Comparison of ENCODE assay signal across 9 cellular contexts in genomic region chrX:71095033-71095432, GRCh38. TPM values are rescaled to one million over a fixed set of nuclear protein-coding genes. Genes with fewer than 3 reads are reported as not detected.
DNase-seq lines count a peak whose midpoint lies in the region; ATAC-seq, FAIRE-seq and TF ChIP-seq lines count a peak whose summit lies in the region.
"Had no signal": no experiment of that assay in that cellular context is flagged by ENCODE, and none has a peak within 500 bp of the region (broad histone marks: within the 10 kb centered on the region; RNA-seq: fewer than 3 reads in every experiment).

No MANE protein-coding gene starts in this region.

- intact Hi-C loops in activated T-helper 1 cell treated with anti-CD3 and anti-CD28 coated beads, Interleukin-12 subunit alpha, Interleukin-12 subunit beta, Interleukin-2, Interleukin-4 antibody, amounts not matched to agents 30 ng/mL and 10 ng/mL and 1 ng/mL, durations not matched to agents 14 hours and 24 hours and 36 hours (cut with micrococcal nuclease), result loop anchor here (1.0 to 10.0 kb wide), 5 partner anchors 23 to 640 kb away; partner anchors contain the start of genes MED12, NONO, SNX12 and TAF1

- peak overlapping the region; percentile 63 for H3K4me2 ChIP-seq in keratinocyte (ENCODE audit: control insufficient read depth, extremely low read depth, insufficient read depth, low read depth, low read length)

- H3K4me1 Mint-ChIP-seq in activated CD8-positive, alpha-beta memory T cell treated with anti-CD3 and anti-CD28 coated beads, Interleukin-2, amount 10 ng/mL, durations not matched to agents 7 days and 5 days, result peaks cover 29% of the 10 kb centered on the region
- peaks cover 31% of the 10 kb centered on the region for H3K4me1 Mint-ChIP-seq in activated T-helper 1 cell treated with anti-CD3 and anti-CD28 coated beads, Interleukin-12 subunit alpha, Interleukin-12 subunit beta, Interleukin-2, Interleukin-4 antibody, amounts not matched to agents 30 ng/mL and 10 ng/mL and 1 ng/mL, durations not matched to agents 14 hours and 24 hours and 36 hours (ENCODE audit: low read depth)

- ATAC-seq in activated CD8-positive, alpha-beta memory T cell treated with anti-CD3 and anti-CD28 coated beads, Interleukin-2, amount 10 ng/mL, durations not matched to agents 7 days and 5 days, result no peak
- ATAC-seq in HG03460 (IDR thresholded peaks at IDR 0.05; ENCODE audit: unreplicated experiment), result no peak

- H3K27ac ChIP-seq in keratinocyte (ENCODE audit: control insufficient read depth, insufficient read depth, low read length) (no peak overlapping the region), thymus (ENCODE audit: low read depth) (no peak overlapping the region)

- no peaks in the 10 kb centered on the region for H3K4me1 ChIP-seq in keratinocyte (ENCODE audit: control insufficient read depth, extremely low read depth, insufficient read depth, low read length)
- peaks cover 3% of the 10 kb centered on the region for H3K4me1 ChIP-seq in thymus (ENCODE audit: control insufficient read depth, insufficient read depth, low read length)

- CTCF ChIA-PET in activated CD8-positive, alpha-beta memory T cell treated with anti-CD3 and anti-CD28 coated beads, Interleukin-2, amount 10 ng/mL, durations not matched to agents 7 days and 5 days (lab: Charles Lee), result interaction anchor here (0.6 kb wide), 1 partner anchor 34 kb away, joined by 3 read pairs; no protein-coding TSS in a partner anchor

- peak overlapping the region; percentile 84 for H3K4me3 Mint-ChIP-seq in activated CD8-positive, alpha-beta memory T cell treated with anti-CD3 and anti-CD28 coated beads, Interleukin-2, amount 10 ng/mL, durations not matched to agents 7 days and 5 days
- H3K4me3 Mint-ChIP-seq in activated T-helper 1 cell treated with anti-CD3 and anti-CD28 coated beads, Interleukin-12 subunit alpha, Interleukin-12 subunit beta, Interleukin-2, Interleukin-4 antibody, amounts not matched to agents 30 ng/mL and 10 ng/mL and 1 ng/mL, durations not matched to agents 14 hours and 24 hours and 36 hours, result peak overlapping the region; percentile 93

- dilution Hi-C loops in keratinocyte (cut with MboI; ENCODE audit: extremely low pct_ligation_motif_present, low sequenced_read_pairs), result no loop called here

- H3K36me3 ChIP-seq in keratinocyte (ENCODE audit: control insufficient read depth in 2 of 2, extremely low read depth in 1 of 2, insufficient read depth in 2 of 2, low read length in 2 of 2) (no peaks in the 10 kb centered on the region), thymus (ENCODE audit: control insufficient read depth, insufficient read depth) (no peaks in the 10 kb centered on the region)

- peak overlapping the region; percentile 46 to 70 (median 48) for H3K4me3 ChIP-seq in keratinocyte (ENCODE audit: control insufficient read depth in 2 of 3, extremely low read depth in 1 of 3, insufficient read depth in 2 of 3, low read depth in 1 of 3, low read length in 3 of 3)
- peak overlapping the region; percentile 54 for H3K4me3 ChIP-seq in thymus (ENCODE audit: low read length)

- peak; percentile 41 for FAIRE-seq in keratinocyte (lab: Jason Lieb, UNC)

- H2AFZ ChIP-seq in keratinocyte (ENCODE audit: control insufficient read depth, low read length), result peak overlapping the region; percentile 87

- DNase-seq in activated CD8-positive, alpha-beta memory T cell treated with anti-CD3 and anti-CD28 coated beads, Interleukin-2, amount 10 ng/mL, durations not matched to agents 7 days and 5 days, result no peak
- DNase-seq in activated CD8-positive, alpha-beta memory T cell treated with anti-CD3 and anti-CD28 coated beads for 24 hours, result no peak
- DNase-seq in activated T-helper 1 cell treated with anti-CD3 and anti-CD28 coated beads, Interleukin-12 subunit alpha, Interleukin-12 subunit beta, Interleukin-2, Interleukin-4 antibody, amounts not matched to agents 30 ng/mL and 10 ng/mL and 1 ng/mL, durations not matched to agents 14 hours and 24 hours and 36 hours (ENCODE audit: low spot score), result no peak
- DNase-seq in keratinocyte (ENCODE audit: low read depth, low spot score), result no peak
- no peak for DNase-seq in CD1c-positive myeloid dendritic cell (ENCODE audit: extremely low spot score)
- no peak for DNase-seq in NOMO-1 treated with dmso at 0.1 percent for 144 hours (lab: John Stamatoyannopoulos, UW; ENCODE audit: unreplicated experiment)

- H3K27me3 Mint-ChIP-seq in activated CD8-positive, alpha-beta memory T cell treated with anti-CD3 and anti-CD28 coated beads, Interleukin-2, amount 10 ng/mL, durations not matched to agents 7 days and 5 days, result no peaks in the 10 kb centered on the region
- peaks cover 8% of the 10 kb centered on the region for H3K27me3 Mint-ChIP-seq in activated T-helper 1 cell treated with anti-CD3 and anti-CD28 coated beads, Interleukin-12 subunit alpha, Interleukin-12 subunit beta, Interleukin-2, Interleukin-4 antibody, amounts not matched to agents 30 ng/mL and 10 ng/mL and 1 ng/mL, durations not matched to agents 14 hours and 24 hours and 36 hours (ENCODE audit: insufficient read depth)

- 31% methylated on average over 6 of the region's 6 CpGs for WGBS in thymus

- H3K27me3 ChIP-seq in keratinocyte (ENCODE audit: control insufficient read depth, extremely low read depth, insufficient read depth, low read length), result no peaks in the 10 kb centered on the region
- no peaks in the 10 kb centered on the region for H3K27me3 ChIP-seq in thymus (ENCODE audit: control insufficient read depth, insufficient read depth)

- H3K36me3 Mint-ChIP-seq in activated CD8-positive, alpha-beta memory T cell treated with anti-CD3 and anti-CD28 coated beads, Interleukin-2, amount 10 ng/mL, durations not matched to agents 7 days and 5 days, result no peaks in the 10 kb centered on the region
- no peaks in the 10 kb centered on the region for H3K36me3 Mint-ChIP-seq in activated T-helper 1 cell treated with anti-CD3 and anti-CD28 coated beads, Interleukin-12 subunit alpha, Interleukin-12 subunit beta, Interleukin-2, Interleukin-4 antibody, amounts not matched to agents 30 ng/mL and 10 ng/mL and 1 ng/mL, durations not matched to agents 14 hours and 24 hours and 36 hours (ENCODE audit: low read depth)

- no peaks in the 10 kb centered on the region for H3K9me3 ChIP-seq in keratinocyte (ENCODE audit: control insufficient read depth, low read depth, low read length)
- H3K9me3 ChIP-seq in thymus (ENCODE audit: control insufficient read depth), result no peaks in the 10 kb centered on the region

- H3K9me3 Mint-ChIP-seq in activated CD8-positive, alpha-beta memory T cell treated with anti-CD3 and anti-CD28 coated beads, Interleukin-2, amount 10 ng/mL, durations not matched to agents 7 days and 5 days (ENCODE audit: low read depth), result no peaks in the 10 kb centered on the region
- no peaks in the 10 kb centered on the region for H3K9me3 Mint-ChIP-seq in activated T-helper 1 cell treated with anti-CD3 and anti-CD28 coated beads, Interleukin-12 subunit alpha, Interleukin-12 subunit beta, Interleukin-2, Interleukin-4 antibody, amounts not matched to agents 30 ng/mL and 10 ng/mL and 1 ng/mL, durations not matched to agents 14 hours and 24 hours and 36 hours

- H3K9ac ChIP-seq in keratinocyte (ENCODE audit: control insufficient read depth, extremely low read depth, insufficient read depth, low read length), result peak overlapping the region; percentile 67

- H3K27ac Mint-ChIP-seq in activated CD8-positive, alpha-beta memory T cell treated with anti-CD3 and anti-CD28 coated beads, Interleukin-2, amount 10 ng/mL, durations not matched to agents 7 days and 5 days, result peak overlapping the region; percentile 81
- H3K27ac Mint-ChIP-seq in activated T-helper 1 cell treated with anti-CD3 and anti-CD28 coated beads, Interleukin-12 subunit alpha, Interleukin-12 subunit beta, Interleukin-2, Interleukin-4 antibody, amounts not matched to agents 30 ng/mL and 10 ng/mL and 1 ng/mL, durations not matched to agents 14 hours and 24 hours and 36 hours, result peak overlapping the region; percentile 91

- H3K79me2 ChIP-seq in keratinocyte (ENCODE audit: control insufficient read depth, insufficient read depth, low read length), result no peaks in the 10 kb centered on the region

- no peaks in the 10 kb centered on the region for H3K9me1 ChIP-seq in keratinocyte (ENCODE audit: control insufficient read depth, extremely low read depth, insufficient read depth, low read length)

- no peaks in the 10 kb centered on the region for H4K20me1 ChIP-seq in keratinocyte (ENCODE audit: control insufficient read depth, extremely low read depth, insufficient read depth, low read length)

- TF ChIP-seq CTCF in keratinocyte (optimal IDR thresholded peaks at IDR 0.05 in 1 of 3, IDR thresholded peaks at IDR 0.05 in 1 of 3, conservative IDR thresholded peaks at IDR 0.05 in 1 of 3; ENCODE audit: extremely low read depth in 1 of 3, insufficient read depth in 2 of 3, low read length in 3 of 3), result no peak

RNA-seq across cellular contexts. Expression of gene FOXO4, which starts 0.6 kb away (rescaled TPM):
- total RNA-seq in activated CD8-positive, alpha-beta memory T cell treated with anti-CD3 and anti-CD28 coated beads, Interleukin-2, amount 10 ng/mL, durations not matched to agents 7 days and 5 days, result 10 to 100 TPM; 14.6 to 15.1 TPM
- total RNA-seq in activated T-helper 1 cell treated with anti-CD3 and anti-CD28 coated beads, Interleukin-12 subunit alpha, Interleukin-12 subunit beta, Interleukin-2, Interleukin-4 antibody, amounts not matched to agents 30 ng/mL and 10 ng/mL and 1 ng/mL, durations not matched to agents 14 hours and 24 hours and 36 hours, result 10.7 and 11.9 TPM in 2 replicates
- polyA plus RNA-seq in keratinocyte, result 1.5 to 3.2 TPM (median 1.6 TPM) in 3 replicates
- polyA plus RNA-seq in keratinocyte (2011; ENCODE audit: low read depth), result 3.3 TPM
- 1.9 and 2.4 TPM in 2 replicates for polyA plus RNA-seq in keratinocyte (2011; cell fraction: cytosol; rRNA removed)
- 6.4 and 7.0 TPM in 2 replicates for polyA plus RNA-seq in keratinocyte (2011; cell fraction: nucleus; rRNA removed)
- polyA plus RNA-seq in keratinocyte (2012; ENCODE audit: low replicate concordance), result 2.8 and 5.0 TPM in 2 replicates
- 1.5 to 6.5 TPM (median 2.3 TPM) in 3 replicates for polyA minus RNA-seq in keratinocyte
- polyA minus RNA-seq in keratinocyte (2011; cell fraction: cytosol; rRNA and poly(A)+ RNA removed), result 2.7 TPM
- polyA minus RNA-seq in keratinocyte (2011; cell fraction: nucleus; rRNA and poly(A)+ RNA removed), result 1.2 and 1.4 TPM in 2 replicates
- polyA plus RNA-seq in thymus, result 12.3 TPM

RNA-seq across cellular contexts. Expression of gene CXorf65, which starts 11.5 kb away (rescaled TPM):
- 10 to 100 TPM; 12.1 to 18.3 TPM for total RNA-seq in activated CD8-positive, alpha-beta memory T cell treated with anti-CD3 and anti-CD28 coated beads, Interleukin-2, amount 10 ng/mL, durations not matched to agents 7 days and 5 days
- total RNA-seq in activated T-helper 1 cell treated with anti-CD3 and anti-CD28 coated beads, Interleukin-12 subunit alpha, Interleukin-12 subunit beta, Interleukin-2, Interleukin-4 antibody, amounts not matched to agents 30 ng/mL and 10 ng/mL and 1 ng/mL, durations not matched to agents 14 hours and 24 hours and 36 hours, result 17.1 and 21.2 TPM in 2 replicates
- polyA plus RNA-seq in keratinocyte, result not detected in 3 replicates
- polyA plus RNA-seq in keratinocyte (2011; ENCODE audit: low read depth), result not detected
- not detected in 2 replicates for polyA plus RNA-seq in keratinocyte (2011; cell fraction: cytosol; rRNA removed)
- polyA plus RNA-seq in keratinocyte (2011; cell fraction: nucleus; rRNA removed), result not detected in 2 replicates
- polyA plus RNA-seq in keratinocyte (2012; ENCODE audit: low replicate concordance), result not detected in 2 replicates
- not detected in 3 replicates for polyA minus RNA-seq in keratinocyte
- polyA minus RNA-seq in keratinocyte (2011; cell fraction: cytosol; rRNA and poly(A)+ RNA removed), result not detected
- polyA minus RNA-seq in keratinocyte (2011; cell fraction: nucleus; rRNA and poly(A)+ RNA removed), result not detected in 2 replicates
- polyA plus RNA-seq in thymus, result 40.8 TPM
- total RNA-seq: glomerular endothelial cell had no signal

RNA-seq across cellular contexts. Expression of gene IL2RG, which starts 16.3 kb away (rescaled TPM):
- total RNA-seq in activated CD8-positive, alpha-beta memory T cell treated with anti-CD3 and anti-CD28 coated beads, Interleukin-2, amount 10 ng/mL, durations not matched to agents 7 days and 5 days, result 100 to 1,000 TPM; 370 to 512 TPM
- 375 and 397 TPM in 2 replicates for total RNA-seq in activated T-helper 1 cell treated with anti-CD3 and anti-CD28 coated beads, Interleukin-12 subunit alpha, Interleukin-12 subunit beta, Interleukin-2, Interleukin-4 antibody, amounts not matched to agents 30 ng/mL and 10 ng/mL and 1 ng/mL, durations not matched to agents 14 hours and 24 hours and 36 hours
- polyA plus RNA-seq in keratinocyte (0.12 to 0.42 TPM (median 0.26 TPM) in 3 replicates), thymus (197 TPM)
- polyA plus RNA-seq in keratinocyte (2011; ENCODE audit: low read depth), result 0.66 TPM
- 0.09 and 0.21 TPM in 2 replicates for polyA plus RNA-seq in keratinocyte (2011; cell fraction: cytosol; rRNA removed)
- 0.25 and 0.40 TPM in 2 replicates for polyA plus RNA-seq in keratinocyte (2011; cell fraction: nucleus; rRNA removed)
- polyA plus RNA-seq in keratinocyte (2012; ENCODE audit: low replicate concordance), result 0.15 and 0.66 TPM in 2 replicates
- polyA minus RNA-seq in keratinocyte, result 5.9 TPM in 1 of 3 replicates, not detected in the others
- not detected for polyA minus RNA-seq in keratinocyte (2011; cell fraction: cytosol; rRNA and poly(A)+ RNA removed)
- polyA minus RNA-seq in keratinocyte (2011; cell fraction: nucleus; rRNA and poly(A)+ RNA removed), result not detected in 2 replicates

RNA-seq across cellular contexts. Expression of gene MED12, which starts 23.4 kb away (rescaled TPM):
- total RNA-seq in activated CD8-positive, alpha-beta memory T cell treated with anti-CD3 and anti-CD28 coated beads, Interleukin-2, amount 10 ng/mL, durations not matched to agents 7 days and 5 days, result 10 to 100 TPM; 45.9 to 62.2 TPM
- 59.9 and 65.4 TPM in 2 replicates for total RNA-seq in activated T-helper 1 cell treated with anti-CD3 and anti-CD28 coated beads, Interleukin-12 subunit alpha, Interleukin-12 subunit beta, Interleukin-2, Interleukin-4 antibody, amounts not matched to agents 30 ng/mL and 10 ng/mL and 1 ng/mL, durations not matched to agents 14 hours and 24 hours and 36 hours
- polyA plus RNA-seq in keratinocyte (4.2 to 7.1 TPM (median 4.5 TPM) in 3 replicates), thymus (9.3 TPM)
- 9.7 TPM for polyA plus RNA-seq in keratinocyte (2011; ENCODE audit: low read depth)
- 4.0 and 4.4 TPM in 2 replicates for polyA plus RNA-seq in keratinocyte (2011; cell fraction: cytosol; rRNA removed)
- polyA plus RNA-seq in keratinocyte (2011; cell fraction: nucleus; rRNA removed), result 29.0 and 37.2 TPM in 2 replicates
- polyA plus RNA-seq in keratinocyte (2012; ENCODE audit: low replicate concordance), result 7.5 and 8.8 TPM in 2 replicates
- polyA minus RNA-seq in keratinocyte, result 17.6 to 143 TPM (median 35.8 TPM) in 3 replicates
- 14.6 TPM for polyA minus RNA-seq in keratinocyte (2011; cell fraction: cytosol; rRNA and poly(A)+ RNA removed)
- 30.2 and 54.8 TPM in 2 replicates for polyA minus RNA-seq in keratinocyte (2011; cell fraction: nucleus; rRNA and poly(A)+ RNA removed)

RNA-seq across cellular contexts. Expression of gene SNX12, which starts 26.9 kb away (rescaled TPM):
- total RNA-seq in activated CD8-positive, alpha-beta memory T cell treated with anti-CD3 and anti-CD28 coated beads, Interleukin-2, amount 10 ng/mL, durations not matched to agents 7 days and 5 days, result 10 to 100 TPM; 37.1 to 46.2 TPM
- total RNA-seq in activated T-helper 1 cell treated with anti-CD3 and anti-CD28 coated beads, Interleukin-12 subunit alpha, Interleukin-12 subunit beta, Interleukin-2, Interleukin-4 antibody, amounts not matched to agents 30 ng/mL and 10 ng/mL and 1 ng/mL, durations not matched to agents 14 hours and 24 hours and 36 hours, result 47.9 and 51.9 TPM in 2 replicates
- polyA plus RNA-seq in keratinocyte (78.8 to 94.0 TPM (median 83.7 TPM) in 3 replicates), thymus (23.5 TPM)
- 43.5 TPM for polyA plus RNA-seq in keratinocyte (2011; ENCODE audit: low read depth)
- polyA plus RNA-seq in keratinocyte (2011; cell fraction: cytosol; rRNA removed), result 82.5 and 90.0 TPM in 2 replicates
- 50.4 and 54.8 TPM in 2 replicates for polyA plus RNA-seq in keratinocyte (2011; cell fraction: nucleus; rRNA removed)
- 43.6 and 82.8 TPM in 2 replicates for polyA plus RNA-seq in keratinocyte (2012; ENCODE audit: low replicate concordance)
- 71.4 to 105 TPM (median 90.9 TPM) in 3 replicates for polyA minus RNA-seq in keratinocyte
- polyA minus RNA-seq in keratinocyte (2011; cell fraction: cytosol; rRNA and poly(A)+ RNA removed), result 87.1 TPM
- 25.4 and 29.2 TPM in 2 replicates for polyA minus RNA-seq in keratinocyte (2011; cell fraction: nucleus; rRNA and poly(A)+ RNA removed)
